In the genomic region with DNA sequence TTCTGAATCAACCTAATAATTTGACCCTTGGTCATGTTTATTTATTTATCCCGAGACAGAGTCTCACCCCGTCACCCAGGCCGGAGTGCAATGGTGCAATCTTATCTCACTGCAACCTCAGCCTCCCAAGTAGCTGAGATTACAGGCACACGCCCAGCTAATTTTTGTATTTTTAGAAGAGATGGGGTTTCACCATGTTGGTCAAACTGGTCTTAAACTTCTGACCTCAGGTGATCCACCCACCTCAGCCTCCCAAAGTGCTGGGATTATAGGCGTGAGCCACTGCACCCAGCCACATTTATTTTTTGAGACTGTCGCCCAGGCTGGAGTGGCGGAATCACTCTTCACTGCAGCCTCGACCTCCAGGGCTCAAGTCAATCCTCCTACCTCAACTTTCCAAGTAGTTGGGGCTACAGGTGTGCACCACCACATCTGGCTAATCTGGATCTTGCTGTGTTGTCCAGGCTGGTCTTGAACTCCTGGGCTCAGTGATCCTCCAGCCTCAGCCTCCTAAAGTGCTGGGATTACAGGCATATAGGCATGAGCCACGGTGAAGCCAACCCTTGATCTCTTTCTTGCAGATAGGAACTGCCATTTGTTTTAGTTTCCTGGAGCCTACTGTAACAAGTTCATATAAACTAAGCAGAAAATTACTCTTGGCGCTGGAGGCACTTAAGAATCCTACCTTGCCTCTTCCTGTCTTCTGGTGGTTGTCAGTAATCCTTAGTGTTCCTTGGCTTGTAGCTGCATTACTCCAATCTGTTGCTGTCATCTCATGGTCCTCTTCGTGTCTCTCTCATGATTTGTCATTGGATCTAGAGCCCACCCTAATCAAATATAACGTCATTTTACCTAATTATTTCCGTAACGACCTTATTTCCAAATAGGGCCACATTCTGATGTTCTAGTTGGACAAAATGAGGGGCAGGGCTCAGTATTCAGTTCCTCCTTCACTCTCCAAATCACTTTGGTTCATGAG, we compare ENCODE assay signal across 8 cellular contexts. TPM values are rescaled to one million over a fixed set of nuclear protein-coding genes. Genes with fewer than 3 reads are reported as not detected.
A peak's percentile ranks its signal among the peaks of the same experiment; 100 is the strongest.
DNase-seq lines count a peak whose midpoint lies in the region; ATAC-seq and TF ChIP-seq lines count a peak whose summit lies in the region.

No MANE protein-coding gene starts in this region.

- intact Hi-C loops in CD8-positive, alpha-beta T cell (cut with DNase I, micrococcal nuclease) = loop anchor here (5.0 to 10.0 kb wide), 4 partner anchors 153 to 1099 kb away; a partner anchor contains a TSS

- peaks cover 70% of the 10 kb centered on the region for H3K36me3 Mint-ChIP-seq in CD8-positive, alpha-beta T cell
- peaks cover 52% of the 10 kb centered on the region for H3K36me3 Mint-ChIP-seq in brain

- no peak overlapping the region for H2AFZ ChIP-seq in KMS-11 (ENCODE audit: low read depth)

- H3K4me3 Mint-ChIP-seq in CD8-positive, alpha-beta T cell = peak overlapping the region; percentile 100
- H3K4me3 Mint-ChIP-seq in brain = peak overlapping the region; percentile 94 to 99 (median 97)

- H3K9me3 Mint-ChIP-seq in CD8-positive, alpha-beta T cell = no peaks in the 10 kb centered on the region
- H3K9me3 Mint-ChIP-seq in brain = no peaks in the 10 kb centered on the region

- H3K27me3 Mint-ChIP-seq in CD8-positive, alpha-beta T cell (ENCODE audit: low read depth) = no peaks in the 10 kb centered on the region
- H3K27me3 Mint-ChIP-seq in brain = peaks cover 9% of the 10 kb centered on the region

- H3K4me1 Mint-ChIP-seq in CD8-positive, alpha-beta T cell (ENCODE audit: low read depth) = peaks cover 76% of the 10 kb centered on the region
- peaks cover 78% of the 10 kb centered on the region for H3K4me1 Mint-ChIP-seq in brain

- no peaks in the 10 kb centered on the region for H3K27me3 ChIP-seq in CD8-positive, alpha-beta T cell (ENCODE audit: insufficient read depth, low read length)
- H3K27me3 ChIP-seq in KMS-11 (ENCODE audit: insufficient read depth, low read depth) = no peaks in the 10 kb centered on the region
- H3K27me3 ChIP-seq in mucosa of rectum (ENCODE audit: control insufficient read depth in 2 of 2, insufficient read depth in 2 of 2, low read length in 2 of 2) = no peaks in the 10 kb centered on the region

- H3K36me3 ChIP-seq in CD8-positive, alpha-beta T cell (ENCODE audit: insufficient read depth, low read length) = peaks cover 18% of the 10 kb centered on the region
- H3K36me3 ChIP-seq in KMS-11 (ENCODE audit: insufficient read depth) (peaks cover 29% of the 10 kb centered on the region; the same call in 1 of the 2 replicates), mucosa of rectum (ENCODE audit: control insufficient read depth in 2 of 2, insufficient read depth in 2 of 2, low read length in 2 of 2) (peaks cover 32% of the 10 kb centered on the region in 2 donors)

- no peak overlapping the region for H3K4me3 ChIP-seq in CD8-positive, alpha-beta T cell (ENCODE audit: low read depth, low read length)
- H3K4me3 ChIP-seq in KMS-11 (IDR thresholded peaks at IDR 0.05; ENCODE audit: insufficient read depth, low read depth, low read length) (no peak overlapping the region), mucosa of rectum (ENCODE audit: low read length in 2 of 2) (peak overlapping the region; percentile 2 to 98)

- peaks cover 42% of the 10 kb centered on the region for H3K79me2 ChIP-seq in KMS-11 (ENCODE audit: insufficient read depth, low read depth)

- no peak overlapping the region for H3K27ac ChIP-seq in CD8-positive, alpha-beta T cell (ENCODE audit: low read depth, low read length)
- H3K27ac ChIP-seq in KMS-11 (peak overlapping the region; percentile 85; the same call in 1 of the 2 replicates), mucosa of rectum (ENCODE audit: low read depth in 2 of 2, low read length in 2 of 2) (peak overlapping the region; percentile 41 to 93)

- no peaks in the 10 kb centered on the region for H3K9me3 ChIP-seq in CD8-positive, alpha-beta T cell (ENCODE audit: low read length)
- H3K9me3 ChIP-seq in mucosa of rectum (ENCODE audit: control insufficient read depth in 2 of 2, low read length in 2 of 2) = no peaks in the 10 kb centered on the region

- H3K4me2 ChIP-seq in KMS-11 = peak overlapping the region; percentile 66

- peaks cover 62% of the 10 kb centered on the region for H3K4me1 ChIP-seq in CD8-positive, alpha-beta T cell (ENCODE audit: insufficient read depth, low read length)
- H3K4me1 ChIP-seq in KMS-11 (ENCODE audit: low read depth, poor library complexity, severe bottlenecking) (peaks cover 27% of the 10 kb centered on the region), mucosa of rectum (ENCODE audit: control insufficient read depth in 2 of 2, insufficient read depth in 2 of 2, low read length in 2 of 2) (peaks cover 52 to 61% of the 10 kb centered on the region in 2 donors)

- POLR2A ChIA-PET in CD8-positive, alpha-beta T cell (lab: Charles Lee) = interaction anchor here (0.6 to 1.1 kb wide), 2 partner anchors 15 to 50 kb away, joined by 3 read pairs; a partner anchor contains a TSS

- CTCF ChIA-PET in CD8-positive, alpha-beta T cell (lab: Charles Lee) = interaction anchor here (0.9 to 5.4 kb wide), 2 partner anchors 68 to 70 kb away, joined by 3 to 29 read pairs; no protein-coding TSS in a partner anchor

- DNase-seq in CD8-positive, alpha-beta T cell = no peak
- DNase-seq in activated gamma-delta T cell treated with Interleukin-2 at 50 U/mL for 16 hours = no peak
- DNase-seq in COR-L47 (lab: John Stamatoyannopoulos, UW) = no peak

- TF ChIP-seq CTCF in CD8-positive, alpha-beta T cell (IDR thresholded peaks at IDR 0.05) = no peak
- TF ChIP-seq CTCF in KMS-11 (conservative IDR thresholded peaks at IDR 0.05; ENCODE audit: low read depth, low read length) (no peak), brain (conservative IDR thresholded peaks at IDR 0.05) (no peak)

- H3K9ac ChIP-seq in KMS-11 = no peak overlapping the region
- peak overlapping the region; percentile 17 to 44 for H3K9ac ChIP-seq in mucosa of rectum (ENCODE audit: low read depth in 1 of 2, low read length in 2 of 2)

- peak overlapping the region; percentile 87 for H3K27ac Mint-ChIP-seq in CD8-positive, alpha-beta T cell
- peak overlapping the region in 4 of 5 experiments; percentile 1 to 100 (median 72) for H3K27ac Mint-ChIP-seq in brain

- peaks cover 16% of the 10 kb centered on the region; the same call in 1 of the 2 replicates for H4K20me1 ChIP-seq in KMS-11 (ENCODE audit: insufficient read depth)

- no peak for ATAC-seq in CD8-positive, alpha-beta T cell
- ATAC-seq in HG02642 (IDR thresholded peaks at IDR 0.05; ENCODE audit: poor library complexity, unreplicated experiment) (no peak), HG02798 (IDR thresholded peaks at IDR 0.05; ENCODE audit: poor library complexity, unreplicated experiment) (no peak)

RNA-seq across cellular contexts. Expression of a gene that starts 2.3 kb away (rescaled TPM):
- 1,000 to 10,000 TPM; 4,154 to 4,290 TPM for total RNA-seq in CD8-positive, alpha-beta T cell
- 5,109 TPM for polyA plus RNA-seq in brain (ENCODE audit: insufficient read depth, low read depth, low replicate concordance)

RNA-seq across cellular contexts. Expression of a gene that starts 2.5 kb away (rescaled TPM):
- 10 to 100 TPM; 72.2 to 75.9 TPM for total RNA-seq in CD8-positive, alpha-beta T cell
- polyA plus RNA-seq in brain (ENCODE audit: insufficient read depth, low read depth, low replicate concordance) = 87.1 TPM

RNA-seq across cellular contexts. Expression of a gene that starts 2.7 kb away (rescaled TPM):
- total RNA-seq in CD8-positive, alpha-beta T cell = 1 to 10 TPM; 7.9 to 8.8 TPM
- polyA plus RNA-seq in brain (ENCODE audit: insufficient read depth, low read depth, low replicate concordance) = 13.7 TPM

RNA-seq across cellular contexts. Expression of a gene that starts 14.8 kb away (rescaled TPM):
- total RNA-seq in CD8-positive, alpha-beta T cell = 10 to 100 TPM; 19.9 to 22.1 TPM
- 38.0 TPM for polyA plus RNA-seq in brain (ENCODE audit: insufficient read depth, low read depth, low replicate concordance)

RNA-seq across cellular contexts. Expression of a gene that starts 15.2 kb away (rescaled TPM):
- 10 to 100 TPM in 1 of 2 experiments, 1 to 10 TPM in 1; 9.4 to 11.2 TPM for total RNA-seq in CD8-positive, alpha-beta T cell
- 155 TPM for polyA plus RNA-seq in brain (ENCODE audit: insufficient read depth, low read depth, low replicate concordance)

Comparison
In these comparisons a context has a peak if more than half of its experiments do, and no peak if none do; other contexts are left out.
1. H3K4me3 ChIP-seq: peak in mucosa of rectum (2 of 2); none in CD8-positive, alpha-beta T cell (single experiment) and KMS-11 (single experiment).